In the genomic region with DNA sequence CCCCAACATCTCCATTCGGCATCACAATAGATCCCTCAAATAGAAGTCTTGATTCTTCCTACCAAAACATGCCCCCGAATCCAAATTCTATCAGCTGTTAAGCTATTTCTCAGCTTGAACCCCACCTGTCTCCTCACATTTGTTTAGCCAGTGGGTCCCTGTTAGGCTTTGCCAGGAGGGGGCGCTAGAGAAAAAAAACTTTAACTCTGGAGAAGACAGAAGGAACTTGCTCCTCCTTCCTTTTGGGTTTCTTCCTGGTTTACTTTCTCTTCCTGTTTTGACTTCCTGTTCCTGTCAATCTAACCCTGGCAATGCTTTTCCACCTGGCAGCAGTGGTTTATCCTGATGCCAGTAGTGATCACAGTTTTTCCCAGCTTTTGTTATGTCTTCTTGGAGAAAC, we compare ENCODE assay signal across 8 cellular contexts.
DNase-seq lines count a peak whose midpoint lies in the region; ATAC-seq and TF ChIP-seq lines count a peak whose summit lies in the region.

No MANE protein-coding gene starts in this region.

- POLR2A ChIA-PET in A673 (lab: Charles Lee; ENCODE audit: low non-redundant PET) = no interaction called here
- POLR2A ChIA-PET in CD8-positive, alpha-beta T cell (lab: Charles Lee) = no interaction called here

- no peak for ATAC-seq in CD8-positive, alpha-beta T cell

- H3K9ac ChIP-seq in mammary epithelial cell (ENCODE audit: insufficient read depth, low read length) = no peak overlapping the region
- no peak overlapping the region for H3K9ac ChIP-seq in neural progenitor cell

- intact Hi-C loops in A673 (cut with micrococcal nuclease; ENCODE audit: unreplicated experiment) = loop anchor here (5.0 to 10.0 kb wide), 2 partner anchors 274 to 546 kb away; no protein-coding TSS in a partner anchor
- intact Hi-C loops in mammary epithelial cell (cut with micrococcal nuclease) = loop anchor here (1.0 to 5.0 kb wide), 2 partner anchors 273 to 549 kb away; no protein-coding TSS in a partner anchor
- intact Hi-C loops in CD8-positive, alpha-beta T cell (cut with DNase I, micrococcal nuclease) = no loop called here

- no peaks in the 10 kb centered on the region for H3K9me3 ChIP-seq in A673 (ENCODE audit: low read depth, low read length, poor library complexity, severe bottlenecking)
- H3K9me3 ChIP-seq in mammary epithelial cell (replicated peaks; ENCODE audit: insufficient read depth, low read length) = no peaks in the 10 kb centered on the region
- no peaks in the 10 kb centered on the region for H3K9me3 ChIP-seq in neural progenitor cell (ENCODE audit: low read depth)
- H3K9me3 ChIP-seq in CD8-positive, alpha-beta T cell (ENCODE audit: low read length) = no peaks in the 10 kb centered on the region

- no peaks in the 10 kb centered on the region for H3F3A ChIP-seq in neural progenitor cell (ENCODE audit: low read depth)

- no peak overlapping the region for H3K4me2 ChIP-seq in mammary epithelial cell (ENCODE audit: insufficient read depth, low read depth, low read length)
- no peak overlapping the region for H3K4me2 ChIP-seq in neural progenitor cell

- no peak overlapping the region for H3K4me3 ChIP-seq in A673 (ENCODE audit: low read depth, low read length, poor library complexity, severe bottlenecking)
- no peak overlapping the region for H3K4me3 ChIP-seq in GM12865 (ENCODE audit: low read depth, low read length)
- no peak overlapping the region for H3K4me3 ChIP-seq in mammary epithelial cell (replicated peaks in 1 of 3; ENCODE audit: insufficient read depth in 1 of 3, low read depth in 2 of 3, low read length in 3 of 3)
- H3K4me3 ChIP-seq in neural progenitor cell = no peak overlapping the region
- H3K4me3 ChIP-seq in CD8-positive, alpha-beta T cell (ENCODE audit: low read depth, low read length) = no peak overlapping the region

- peaks cover 6% of the 10 kb centered on the region for H3K27me3 Mint-ChIP-seq in neural progenitor cell (ENCODE audit: insufficient read depth, low read depth)
- peaks cover 11% of the 10 kb centered on the region for H3K27me3 Mint-ChIP-seq in CD8-positive, alpha-beta T cell (ENCODE audit: low read depth)

- dilution Hi-C loops in mammary epithelial cell (cut with HindIII; ENCODE audit: low sequenced_read_pairs) = no loop called here

- H3K36me3 ChIP-seq in A673 (ENCODE audit: insufficient read depth, low read length, poor library complexity, severe bottlenecking) (no peaks in the 10 kb centered on the region), mammary epithelial cell (ENCODE audit: insufficient read depth, low read length) (no peaks in the 10 kb centered on the region), neural progenitor cell (no peaks in the 10 kb centered on the region)
- H3K36me3 ChIP-seq in CD8-positive, alpha-beta T cell (ENCODE audit: insufficient read depth, low read length) = no peaks in the 10 kb centered on the region

- H3K36me3 Mint-ChIP-seq in neural progenitor cell = no peaks in the 10 kb centered on the region
- H3K36me3 Mint-ChIP-seq in CD8-positive, alpha-beta T cell = no peaks in the 10 kb centered on the region

- 58% methylated on average over 3 of the region's 3 CpGs for WGBS in mammary epithelial cell (ENCODE audit: low coverage, missing lambda C conversion rate)

- peak; percentile 79 for TF ChIP-seq CTCF in A673 (conservative IDR thresholded peaks at IDR 0.05; ENCODE audit: low read depth, low read length)
- peak; percentile 59 for TF ChIP-seq CTCF in GM12865 (IDR thresholded peaks at IDR 0.05; ENCODE audit: insufficient read depth, low read depth, low read length, missing control alignments)
- TF ChIP-seq CTCF in mammary epithelial cell (conservative IDR thresholded peaks at IDR 0.05 in 1 of 2, IDR thresholded peaks at IDR 0.05 in 1 of 2; ENCODE audit: extremely low read depth in 1 of 2, insufficient read depth in 1 of 2, low read depth in 1 of 2, low read length in 2 of 2) = peak; percentile 67 to 74
- TF ChIP-seq CTCF in neural progenitor cell (IDR thresholded peaks at IDR 0.05) = peak; percentile 77
- no peak for TF ChIP-seq CTCF in CD8-positive, alpha-beta T cell (IDR thresholded peaks at IDR 0.05)

- H3K79me2 ChIP-seq in mammary epithelial cell (ENCODE audit: insufficient read depth, low read length) (no peaks in the 10 kb centered on the region), neural progenitor cell (ENCODE audit: low read depth) (no peaks in the 10 kb centered on the region)

- H3K4me3 Mint-ChIP-seq in neural progenitor cell = no peak overlapping the region
- no peak overlapping the region for H3K4me3 Mint-ChIP-seq in CD8-positive, alpha-beta T cell

- H3K27ac ChIP-seq in A673 (ENCODE audit: low read depth, low read length, poor library complexity, severe bottlenecking) = no peak overlapping the region
- no peak overlapping the region for H3K27ac ChIP-seq in mammary epithelial cell (ENCODE audit: insufficient read depth, low read depth, low read length)
- H3K27ac ChIP-seq in neural progenitor cell = no peak overlapping the region
- H3K27ac ChIP-seq in CD8-positive, alpha-beta T cell (ENCODE audit: low read depth, low read length) = no peak overlapping the region

- CTCF ChIA-PET in A673 (lab: Charles Lee) = interaction anchor here (1.1 kb wide), 1 partner anchor 482 kb away, joined by 3 read pairs; no protein-coding TSS in a partner anchor
- CTCF ChIA-PET in mammary epithelial cell (lab: Charles Lee; ENCODE audit: low non-redundant PET) = interaction anchor here (0.6 to 0.7 kb wide), 3 partner anchors 22 to 368 kb away, joined by 3 to 4 read pairs (median 4); no protein-coding TSS in a partner anchor
- CTCF ChIA-PET in CD8-positive, alpha-beta T cell (lab: Charles Lee) = no interaction called here

- H3K9me3 Mint-ChIP-seq in neural progenitor cell = peaks cover 2% of the 10 kb centered on the region
- H3K9me3 Mint-ChIP-seq in CD8-positive, alpha-beta T cell = peaks cover 3% of the 10 kb centered on the region

- H3K27me3 ChIP-seq in A673 (replicated peaks; ENCODE audit: insufficient read depth, low read depth, low read length, poor library complexity) (peaks cover 5% of the 10 kb centered on the region), mammary epithelial cell (ENCODE audit: insufficient read depth, low read length) (peaks cover 2% of the 10 kb centered on the region), neural progenitor cell (no peaks in the 10 kb centered on the region)
- H3K27me3 ChIP-seq in CD8-positive, alpha-beta T cell (ENCODE audit: insufficient read depth, low read length) = no peaks in the 10 kb centered on the region

- no peaks in the 10 kb centered on the region for H3K4me1 ChIP-seq in A673 (ENCODE audit: insufficient read depth, low read length, poor library complexity, severe bottlenecking)
- peaks cover 22% of the 10 kb centered on the region for H3K4me1 ChIP-seq in mammary epithelial cell (ENCODE audit: insufficient read depth, low read length)
- H3K4me1 ChIP-seq in neural progenitor cell = peaks cover 11% of the 10 kb centered on the region
- no peaks in the 10 kb centered on the region for H3K4me1 ChIP-seq in CD8-positive, alpha-beta T cell (ENCODE audit: insufficient read depth, low read length)

- DNase-seq in A673 (ENCODE audit: low spot score) (peak; percentile 66), GM12865 (ENCODE audit: low read depth) (peak; percentile 62), NCI-H774 (lab: John Stamatoyannopoulos, UW) (peak; percentile 15), mammary epithelial cell (peak; percentile 54), neural progenitor cell (ENCODE audit: low spot score) (peak; percentile 59), dedifferentiated amniotic fluid mesenchymal stem cell (ENCODE audit: extremely low spot score) (no peak), DMS114 treated with DMSO at 0.1 percent for 48 hours (lab: John Stamatoyannopoulos, UW; ENCODE audit: unreplicated experiment) (no peak)
- no peak for DNase-seq in CD8-positive, alpha-beta T cell

- peak overlapping the region; percentile 96 for H2AFZ ChIP-seq in mammary epithelial cell (ENCODE audit: low read depth, low read length)
- peak overlapping the region; percentile 86 for H2AFZ ChIP-seq in neural progenitor cell (replicated peaks)

- H4K20me1 ChIP-seq in mammary epithelial cell (ENCODE audit: insufficient read depth, low read length) (no peaks in the 10 kb centered on the region), neural progenitor cell (ENCODE audit: low read depth) (no peaks in the 10 kb centered on the region)

- in situ Hi-C loops in mammary epithelial cell (cut with MboI; ENCODE audit: low sequenced_read_pairs in 2 of 2) = no loop called here

- no peak overlapping the region for H3K27ac Mint-ChIP-seq in neural progenitor cell
- no peak overlapping the region for H3K27ac Mint-ChIP-seq in CD8-positive, alpha-beta T cell

- BruUV-seq in A673 (replicated peaks; lab: Mats Ljungman, UMichigan) (no TSS peak), mammary epithelial cell (replicated peaks; lab: Mats Ljungman, UMichigan) (no TSS peak)

- H3K4me1 Mint-ChIP-seq in neural progenitor cell = peaks cover 15% of the 10 kb centered on the region
- peaks cover 2% of the 10 kb centered on the region for H3K4me1 Mint-ChIP-seq in CD8-positive, alpha-beta T cell (ENCODE audit: low read depth)

Comparison
In these comparisons a context has a peak if more than half of its experiments do, and no peak if none do; other contexts are left out.
1. DNase-seq: peak in A673 (single experiment), GM12865 (single experiment), NCI-H774 (single experiment), mammary epithelial cell (single experiment) and neural progenitor cell (single experiment); none in dedifferentiated amniotic fluid mesenchymal stem cell (single experiment), DMS114 treated with DMSO at 0.1 percent for 48 hours (single experiment) and CD8-positive, alpha-beta T cell (0 of 7).
2. intact Hi-C loops: an anchor here in A673 (5.0 to 10.0 kb wide) and mammary epithelial cell (1.0 to 5.0 kb wide); none called in CD8-positive, alpha-beta T cell.